In the genomic region with DNA sequence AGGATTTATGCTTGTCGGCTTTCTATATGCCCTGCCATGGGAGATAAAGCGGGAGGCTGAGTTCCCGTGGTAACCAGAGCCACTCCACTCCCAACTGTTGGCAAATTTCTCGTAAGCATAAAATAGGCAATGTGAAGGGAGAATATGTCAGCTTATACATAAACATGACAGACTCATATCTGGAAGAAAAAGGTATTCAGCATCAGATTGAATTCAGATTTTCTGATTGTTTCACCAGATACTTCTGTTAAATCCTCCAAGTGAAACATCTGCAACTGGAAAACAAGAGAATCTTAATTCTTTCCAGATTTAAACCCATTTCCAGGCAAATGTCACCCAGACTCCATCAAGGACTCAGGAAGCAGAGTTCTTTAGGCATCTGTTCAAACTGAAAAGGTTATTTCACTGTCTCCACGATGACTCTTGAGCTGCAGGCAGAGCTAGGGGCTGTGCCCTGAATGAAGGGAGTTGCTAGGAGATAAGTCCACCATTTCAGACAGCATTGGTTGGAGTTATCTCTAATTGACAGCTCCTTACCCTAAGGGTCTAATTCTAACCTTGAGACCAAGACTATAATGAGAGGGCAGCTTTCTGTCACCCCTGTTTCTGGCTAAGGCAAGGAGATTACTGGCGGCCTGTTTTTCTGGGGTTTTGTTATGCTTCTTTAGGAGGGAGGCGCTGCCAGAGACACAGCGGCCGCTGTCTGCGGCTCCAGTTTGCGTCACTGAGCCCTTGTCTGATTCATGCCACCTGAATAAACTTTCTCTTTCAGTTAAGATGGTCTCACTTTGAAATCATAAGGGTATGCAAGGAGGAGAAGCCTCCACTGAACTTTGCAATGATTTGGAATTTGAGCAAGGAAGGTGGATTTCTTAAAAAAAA, we compare ENCODE assay signal across 11 cellular contexts.
DNase-seq lines count a peak whose midpoint lies in the region; ATAC-seq, FAIRE-seq and TF ChIP-seq lines count a peak whose summit lies in the region.
"Had no signal": no experiment of that assay in that cellular context is flagged by ENCODE, and none has a peak within 500 bp of the region (broad histone marks: within the 10 kb centered on the region; RNA-seq: fewer than 3 reads in every experiment).

No MANE protein-coding gene starts in this region.

- H3K27me3 ChIP-seq in osteoblast (ENCODE audit: insufficient read depth, low read length) = no peaks in the 10 kb centered on the region

- POLR2A ChIA-PET in activated CD4-positive, alpha-beta T cell treated with anti-CD3 and anti-CD28 coated beads, Interleukin-2, amount 10 ng/mL, durations not matched to agents 7 days and 5 days (lab: Charles Lee) = no interaction called here

- H4K20me1 ChIP-seq in osteoblast (ENCODE audit: insufficient read depth, low read length) = no peaks in the 10 kb centered on the region

- H3K4me1 ChIP-seq in osteoblast (ENCODE audit: insufficient read depth, low read length) = peaks cover 3% of the 10 kb centered on the region

- no peak overlapping the region for H3K4me3 Mint-ChIP-seq in activated naive CD4-positive, alpha-beta T cell treated with anti-CD3 and anti-CD28 coated beads, Interleukin-2, amount 10 ng/mL, durations not matched to agents 7 days and 5 days
- H3K4me3 Mint-ChIP-seq in activated CD4-positive, alpha-beta T cell treated with anti-CD3 and anti-CD28 coated beads, Interleukin-2, amount 10 ng/mL, durations not matched to agents 7 days and 5 days = no peak overlapping the region

- no peak overlapping the region for H3K4me3 ChIP-seq in choroid plexus epithelial cell (ENCODE audit: low read depth, low read length)
- H3K4me3 ChIP-seq in osteoblast (ENCODE audit: insufficient read depth, low read length) = peak overlapping the region; percentile 40
- H3K4me3 ChIP-seq: K562 had no signal

- H3K9me3 ChIP-seq in osteoblast (ENCODE audit: low read depth, low read length) = no peaks in the 10 kb centered on the region

- H3K36me3 ChIP-seq in osteoblast (ENCODE audit: insufficient read depth, low read length) = no peaks in the 10 kb centered on the region

- TF ChIP-seq CTCF in choroid plexus epithelial cell (conservative IDR thresholded peaks at IDR 0.05; ENCODE audit: low read depth, low read length) (peak; percentile 12), osteoblast (IDR thresholded peaks at IDR 0.05; ENCODE audit: extremely low read depth, low read depth, low read length) (no peak)

- FAIRE-seq in GM12891 (lab: Jason Lieb, UNC) = peak; percentile 5
- FAIRE-seq in HTR-8/SVneo (lab: Jason Lieb, UNC) = no peak
- FAIRE-seq: K562 had no signal

- no peaks in the 10 kb centered on the region for H3K79me2 ChIP-seq in osteoblast (ENCODE audit: insufficient read depth, low read length)

- no peaks in the 10 kb centered on the region for H3K4me1 Mint-ChIP-seq in activated naive CD4-positive, alpha-beta T cell treated with anti-CD3 and anti-CD28 coated beads, Interleukin-2, amount 10 ng/mL, durations not matched to agents 7 days and 5 days
- H3K4me1 Mint-ChIP-seq in activated CD4-positive, alpha-beta T cell treated with anti-CD3 and anti-CD28 coated beads, Interleukin-2, amount 10 ng/mL, durations not matched to agents 7 days and 5 days = no peaks in the 10 kb centered on the region

- CTCF ChIA-PET in activated naive CD4-positive, alpha-beta T cell treated with anti-CD3 and anti-CD28 coated beads, Interleukin-2, amount 10 ng/mL, durations not matched to agents 7 days and 5 days (lab: Charles Lee) = no interaction called here
- CTCF ChIA-PET in activated CD4-positive, alpha-beta T cell treated with anti-CD3 and anti-CD28 coated beads, Interleukin-2, amount 10 ng/mL, durations not matched to agents 7 days and 5 days (lab: Charles Lee) = interaction anchor here (0.6 kb wide), 1 partner anchor 391 kb away, joined by 5 read pairs; no protein-coding TSS in a partner anchor

- H3K9me3 Mint-ChIP-seq in activated naive CD4-positive, alpha-beta T cell treated with anti-CD3 and anti-CD28 coated beads, Interleukin-2, amount 10 ng/mL, durations not matched to agents 7 days and 5 days = no peaks in the 10 kb centered on the region
- no peaks in the 10 kb centered on the region for H3K9me3 Mint-ChIP-seq in activated CD4-positive, alpha-beta T cell treated with anti-CD3 and anti-CD28 coated beads, Interleukin-2, amount 10 ng/mL, durations not matched to agents 7 days and 5 days
- H3K9me3 Mint-ChIP-seq: activated T-helper 2 cell treated with anti-CD3 and anti-CD28 coated beads, Interferon-gamma antibody, Interleukin-2, Interleukin-4, amounts not matched to agents 10 μg/mL and 5 μg/mL and 100 μg/mL, durations not matched to agents 14 hours and 24 hours and 36 hours had no signal

- no peaks in the 10 kb centered on the region for H3K36me3 Mint-ChIP-seq in activated naive CD4-positive, alpha-beta T cell treated with anti-CD3 and anti-CD28 coated beads, Interleukin-2, amount 10 ng/mL, durations not matched to agents 7 days and 5 days
- no peaks in the 10 kb centered on the region for H3K36me3 Mint-ChIP-seq in activated CD4-positive, alpha-beta T cell treated with anti-CD3 and anti-CD28 coated beads, Interleukin-2, amount 10 ng/mL, durations not matched to agents 7 days and 5 days (ENCODE audit: low read depth)

- peak overlapping the region; percentile 67 for H2AFZ ChIP-seq in osteoblast (ENCODE audit: low read length)

- TF ChIP-seq POLR2A in GM12891 (IDR thresholded peaks at IDR 0.05; ENCODE audit: low read depth, low read length) = no peak

- DNase-seq in GM12891 (ENCODE audit: insufficient read length, low spot score) (no peak), NCI-H1694 treated with DMSO at 0.1 percent for 48 hours (lab: John Stamatoyannopoulos, UW) (peak; percentile 95), choroid plexus epithelial cell (ENCODE audit: low read depth) (peak; percentile 75), osteoblast (ENCODE audit: insufficient read length, low spot score, missing footprints) (peak; percentile 58), HTR-8/SVneo (ENCODE audit: insufficient read length, low spot score) (no peak)
- DNase-seq in activated naive CD4-positive, alpha-beta T cell treated with anti-CD3 and anti-CD28 coated beads, Interleukin-2, amount 10 ng/mL, durations not matched to agents 7 days and 5 days = no peak
- DNase-seq in activated CD4-positive, alpha-beta T cell treated with anti-CD3 and anti-CD28 coated beads, Interleukin-2, amount 10 ng/mL, durations not matched to agents 7 days and 5 days = no peak

- H3K27ac Mint-ChIP-seq in activated naive CD4-positive, alpha-beta T cell treated with anti-CD3 and anti-CD28 coated beads, Interleukin-2, amount 10 ng/mL, durations not matched to agents 7 days and 5 days = no peak overlapping the region
- H3K27ac Mint-ChIP-seq in activated CD4-positive, alpha-beta T cell treated with anti-CD3 and anti-CD28 coated beads, Interleukin-2, amount 10 ng/mL, durations not matched to agents 7 days and 5 days = no peak overlapping the region
- H3K27ac Mint-ChIP-seq: activated T-helper 2 cell treated with anti-CD3 and anti-CD28 coated beads, Interferon-gamma antibody, Interleukin-2, Interleukin-4, amounts not matched to agents 10 μg/mL and 5 μg/mL and 100 μg/mL, durations not matched to agents 14 hours and 24 hours and 36 hours had no signal

- ATAC-seq in HG03439 (IDR thresholded peaks at IDR 0.05; ENCODE audit: unreplicated experiment) = no peak
- ATAC-seq: K562 had no signal

- peak overlapping the region; percentile 26 for H3K4me2 ChIP-seq in osteoblast (ENCODE audit: insufficient read depth, low read length)

- peak overlapping the region; percentile 36 for H3K27ac ChIP-seq in osteoblast (ENCODE audit: low read depth, low read length)
- H3K27ac ChIP-seq: epithelial cell of prostate had no signal

- no peaks in the 10 kb centered on the region for H3K27me3 Mint-ChIP-seq in activated naive CD4-positive, alpha-beta T cell treated with anti-CD3 and anti-CD28 coated beads, Interleukin-2, amount 10 ng/mL, durations not matched to agents 7 days and 5 days
- no peaks in the 10 kb centered on the region for H3K27me3 Mint-ChIP-seq in activated CD4-positive, alpha-beta T cell treated with anti-CD3 and anti-CD28 coated beads, Interleukin-2, amount 10 ng/mL, durations not matched to agents 7 days and 5 days

TF ChIP-seq in GM12891, 5 proteins besides CTCF, POLR2A, EP300 and RAD21:
- TF ChIP-seq TAF1 (IDR thresholded peaks at IDR 0.05; ENCODE audit: low read depth, low read length) (no peak), SPI1 (IDR thresholded peaks at IDR 0.05; ENCODE audit: low read depth, low read length) (no peak), PAX5 (IDR thresholded peaks at IDR 0.05; ENCODE audit: insufficient read depth, low read length, severe bottlenecking) (no peak), POLR2AphosphoS5 (IDR thresholded peaks at IDR 0.05; ENCODE audit: low read depth, low read length) (no peak), POU2F2 (IDR thresholded peaks at IDR 0.05; ENCODE audit: low read depth, low read length) (no peak)

Comparison
In these comparisons a context has a peak if more than half of its experiments do, and no peak if none do; other contexts are left out.
1. DNase-seq: peak in NCI-H1694 treated with DMSO at 0.1 percent for 48 hours (single experiment), choroid plexus epithelial cell (single experiment) and osteoblast (single experiment); none in GM12891 (single experiment), HTR-8/SVneo (single experiment), activated naive CD4-positive, alpha-beta T cell treated with anti-CD3 and anti-CD28 coated beads, Interleukin-2, amount 10 ng/mL, durations not matched to agents 7 days and 5 days (single experiment) and activated CD4-positive, alpha-beta T cell treated with anti-CD3 and anti-CD28 coated beads, Interleukin-2, amount 10 ng/mL, durations not matched to agents 7 days and 5 days (single experiment).